Comparison of ENCODE assay signal across 1 cellular context in genomic region chr6:26285143-26286134, GRCh38.
A peak's percentile ranks its signal among the peaks of the same experiment; 100 is the strongest.
TF ChIP-seq lines count a peak whose summit lies in the region.

No MANE protein-coding gene starts in this region.

TF ChIP-seq in HepG2, 621 proteins besides CTCF, POLR2A, EP300 and RAD21 (continued from another document and continues in another):
- TF ChIP-seq SKIL (CRISPR knock-in tag; IDR thresholded peaks at IDR 0.05; ENCODE audit: borderline replicate concordance), result no peak
- no peak for TF ChIP-seq FOXK2 (IDR thresholded peaks at IDR 0.05)
- peak; percentile 46; the same call in 1 of the 2 replicates for TF ChIP-seq ZNF274 (CRISPR knock-in tag; IDR thresholded peaks at IDR 0.05)
- peak; percentile 85; the same call in 1 of the 2 replicates for TF ChIP-seq ZNF230 (CRISPR knock-in tag; IDR thresholded peaks at IDR 0.05)
- TF ChIP-seq DR1 (CRISPR knock-in tag; IDR thresholded peaks at IDR 0.05), result no peak
- TF ChIP-seq TEF (CRISPR knock-in tag; IDR thresholded peaks at IDR 0.05), result peak; percentile 73; the same call in 1 of the 2 replicates
- TF ChIP-seq SMC3 (IDR thresholded peaks at IDR 0.05; ENCODE audit: low read length), result no peak
- peak; percentile 70 for TF ChIP-seq ZNF574 (CRISPR knock-in tag; IDR thresholded peaks at IDR 0.05)
- TF ChIP-seq, protein P1, sequence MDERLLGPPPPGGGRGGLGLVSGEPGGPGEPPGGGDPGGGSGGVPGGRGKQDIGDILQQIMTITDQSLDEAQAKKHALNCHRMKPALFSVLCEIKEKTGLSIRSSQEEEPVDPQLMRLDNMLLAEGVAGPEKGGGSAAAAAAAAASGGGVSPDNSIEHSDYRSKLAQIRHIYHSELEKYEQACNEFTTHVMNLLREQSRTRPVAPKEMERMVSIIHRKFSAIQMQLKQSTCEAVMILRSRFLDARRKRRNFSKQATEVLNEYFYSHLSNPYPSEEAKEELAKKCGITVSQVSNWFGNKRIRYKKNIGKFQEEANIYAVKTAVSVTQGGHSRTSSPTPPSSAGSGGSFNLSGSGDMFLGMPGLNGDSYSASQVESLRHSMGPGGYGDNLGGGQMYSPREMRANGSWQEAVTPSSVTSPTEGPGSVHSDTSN (CRISPR knock-in tag; IDR thresholded peaks at IDR 0.05), result no peak
- 0 out of 2 replicates have a peak, but pooled peaks have one; percentile 5 for TF ChIP-seq ZNF550 (CRISPR knock-in tag; IDR thresholded peaks at IDR 0.05; ENCODE audit: borderline replicate concordance)
- peak; percentile 99 for TF ChIP-seq CREB1 (IDR thresholded peaks at IDR 0.05)
- TF ChIP-seq CREB1 (CRISPR knock-in tag; IDR thresholded peaks at IDR 0.05), result peak; percentile 97
- no peak for TF ChIP-seq IKZF1 (IDR thresholded peaks at IDR 0.05)
- TF ChIP-seq KMT2B (CRISPR knock-in tag; IDR thresholded peaks at IDR 0.05), result peak; percentile 72
- 0 out of 2 replicates have a peak, but pooled peaks have one; percentile 69 for TF ChIP-seq ZNF563 (CRISPR knock-in tag; IDR thresholded peaks at IDR 0.05)
- TF ChIP-seq MTA1 (CRISPR knock-in tag; IDR thresholded peaks at IDR 0.05; ENCODE audit: borderline replicate concordance), result 0 out of 2 replicates have a peak, but pooled peaks have one; percentile 64
- TF ChIP-seq IRX3 (CRISPR knock-in tag; IDR thresholded peaks at IDR 0.05; ENCODE audit: borderline replicate concordance, low read depth), result no peak
- TF ChIP-seq ZNF317 (CRISPR knock-in tag; IDR thresholded peaks at IDR 0.05), result 0 out of 2 replicates have a peak, but pooled peaks have one; percentile 34
- TF ChIP-seq, protein P2, sequence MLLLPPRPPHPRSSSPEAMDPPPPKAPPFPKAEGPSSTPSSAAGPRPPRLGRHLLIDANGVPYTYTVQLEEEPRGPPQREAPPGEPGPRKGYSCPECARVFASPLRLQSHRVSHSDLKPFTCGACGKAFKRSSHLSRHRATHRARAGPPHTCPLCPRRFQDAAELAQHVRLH (CRISPR knock-in tag; IDR thresholded peaks at IDR 0.05; ENCODE audit: borderline replicate concordance, low read depth), result no peak
- peak; percentile 66 for TF ChIP-seq XRCC5 (optimal IDR thresholded peaks at IDR 0.05; ENCODE audit: low read length)
- TF ChIP-seq KAT8 (CRISPR knock-in tag; IDR thresholded peaks at IDR 0.05), result peak; percentile 75
- no peak for TF ChIP-seq TRAFD1 (CRISPR knock-in tag; IDR thresholded peaks at IDR 0.05; ENCODE audit: borderline replicate concordance)
- peak; percentile 61; the same call in 1 of the 2 replicates for TF ChIP-seq TAF1 (CRISPR knock-in tag; IDR thresholded peaks at IDR 0.05)
- TF ChIP-seq ZNF572 (CRISPR knock-in tag; IDR thresholded peaks at IDR 0.05), result peak; percentile 73; the same call in 1 of the 2 replicates
- TF ChIP-seq TARDBP (CRISPR knock-in tag; IDR thresholded peaks at IDR 0.05), result peak; percentile 84
- TF ChIP-seq MEIS1 (CRISPR knock-in tag; IDR thresholded peaks at IDR 0.05; ENCODE audit: borderline replicate concordance), result peak; percentile 60; the same call in 1 of the 2 replicates
- peak; percentile 87; the same call in 1 of the 2 replicates for TF ChIP-seq ZNF224 (CRISPR knock-in tag; IDR thresholded peaks at IDR 0.05)
- TF ChIP-seq PHF20 (CRISPR knock-in tag; IDR thresholded peaks at IDR 0.05), result peak; percentile 60; the same call in 1 of the 2 replicates
- TF ChIP-seq TIGD3 (CRISPR knock-in tag; IDR thresholded peaks at IDR 0.05; ENCODE audit: borderline replicate concordance), result peak; percentile 22; the same call in 1 of the 2 replicates
- TF ChIP-seq, protein P3, sequence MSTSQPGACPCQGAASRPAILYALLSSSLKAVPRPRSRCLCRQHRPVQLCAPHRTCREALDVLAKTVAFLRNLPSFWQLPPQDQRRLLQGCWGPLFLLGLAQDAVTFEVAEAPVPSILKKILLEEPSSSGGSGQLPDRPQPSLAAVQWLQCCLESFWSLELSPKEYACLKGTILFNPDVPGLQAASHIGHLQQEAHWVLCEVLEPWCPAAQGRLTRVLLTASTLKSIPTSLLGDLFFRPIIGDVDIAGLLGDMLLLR (CRISPR knock-in tag; IDR thresholded peaks at IDR 0.05), result peak; percentile 80
- TF ChIP-seq KDM5A (IDR thresholded peaks at IDR 0.05; ENCODE audit: borderline replicate concordance, low read length), result peak; percentile 63; the same call in 1 of the 2 replicates
- TF ChIP-seq ZBTB2 (CRISPR knock-in tag; IDR thresholded peaks at IDR 0.05; ENCODE audit: low read depth), result no peak
- 0 out of 2 replicates have a peak, but pooled peaks have one; percentile 10 for TF ChIP-seq ZNF639 (CRISPR knock-in tag; conservative IDR thresholded peaks at IDR 0.05)
- peak; percentile 82 for TF ChIP-seq ZNF772 (CRISPR knock-in tag; IDR thresholded peaks at IDR 0.05)
- TF ChIP-seq, protein P4, sequence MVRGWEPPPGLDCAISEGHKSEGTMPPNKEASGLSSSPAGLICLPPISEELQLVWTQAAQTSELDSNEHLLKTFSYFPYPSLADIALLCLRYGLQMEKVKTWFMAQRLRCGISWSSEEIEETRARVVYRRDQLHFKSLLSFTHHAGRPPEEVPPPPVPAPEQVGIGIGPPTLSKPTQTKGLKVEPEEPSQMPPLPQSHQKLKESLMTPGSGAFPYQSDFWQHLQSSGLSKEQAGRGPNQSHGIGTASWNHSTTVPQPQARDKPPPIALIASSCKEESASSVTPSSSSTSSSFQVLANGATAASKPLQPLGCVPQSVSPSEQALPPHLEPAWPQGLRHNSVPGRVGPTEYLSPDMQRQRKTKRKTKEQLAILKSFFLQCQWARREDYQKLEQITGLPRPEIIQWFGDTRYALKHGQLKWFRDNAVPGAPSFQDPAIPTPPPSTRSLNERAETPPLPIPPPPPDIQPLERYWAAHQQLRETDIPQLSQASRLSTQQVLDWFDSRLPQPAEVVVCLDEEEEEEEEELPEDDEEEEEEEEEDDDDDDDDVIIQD (CRISPR knock-in tag; IDR thresholded peaks at IDR 0.05; ENCODE audit: low read depth), result no peak
- TF ChIP-seq ZNF256 (CRISPR knock-in tag; conservative IDR thresholded peaks at IDR 0.05), result peak; percentile 87; the same call in 1 of the 2 replicates
- no peak for TF ChIP-seq YY1 (IDR thresholded peaks at IDR 0.05; ENCODE audit: insufficient read depth, insufficient replicate concordance, low read depth, low read length)
- no peak for TF ChIP-seq ZNF678 (CRISPR knock-in tag; IDR thresholded peaks at IDR 0.05)
- TF ChIP-seq EZH2 (conservative IDR thresholded peaks at IDR 0.05; ENCODE audit: low read depth, low read length), result no peak
- TF ChIP-seq ZNF3 (CRISPR knock-in tag; IDR thresholded peaks at IDR 0.05), result 0 out of 2 replicates have a peak, but pooled peaks have one; percentile 38
- TF ChIP-seq SSRP1 (CRISPR knock-in tag; IDR thresholded peaks at IDR 0.05), result peak; percentile 95
- TF ChIP-seq, protein P5, sequence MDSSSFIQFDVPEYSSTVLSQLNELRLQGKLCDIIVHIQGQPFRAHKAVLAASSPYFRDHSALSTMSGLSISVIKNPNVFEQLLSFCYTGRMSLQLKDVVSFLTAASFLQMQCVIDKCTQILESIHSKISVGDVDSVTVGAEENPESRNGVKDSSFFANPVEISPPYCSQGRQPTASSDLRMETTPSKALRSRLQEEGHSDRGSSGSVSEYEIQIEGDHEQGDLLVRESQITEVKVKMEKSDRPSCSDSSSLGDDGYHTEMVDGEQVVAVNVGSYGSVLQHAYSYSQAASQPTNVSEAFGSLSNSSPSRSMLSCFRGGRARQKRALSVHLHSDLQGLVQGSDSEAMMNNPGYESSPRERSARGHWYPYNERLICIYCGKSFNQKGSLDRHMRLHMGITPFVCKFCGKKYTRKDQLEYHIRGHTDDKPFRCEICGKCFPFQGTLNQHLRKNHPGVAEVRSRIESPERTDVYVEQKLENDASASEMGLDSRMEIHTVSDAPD (CRISPR knock-in tag; IDR thresholded peaks at IDR 0.05), result peak; percentile 79; the same call in 1 of the 2 replicates
- peak; percentile 79 for TF ChIP-seq HNF4A (CRISPR knock-in tag; IDR thresholded peaks at IDR 0.05)
